11 cellular contexts compared by ENCODE assay signal in genomic region chr18:3251249-3251962, GRCh38. TPM values are rescaled to one million over a fixed set of nuclear protein-coding genes. Genes with fewer than 3 reads are reported as not detected.
A peak's percentile ranks its signal among the peaks of the same experiment; 100 is the strongest.
DNase-seq lines count a peak whose midpoint lies in the region; ATAC-seq and TF ChIP-seq lines count a peak whose summit lies in the region.
"Had no signal": no experiment of that assay in that cellular context is flagged by ENCODE, and none has a peak within 500 bp of the region (broad histone marks: within the 10 kb centered on the region; RNA-seq: fewer than 3 reads in every experiment).

No MANE protein-coding gene starts in this region.

- peaks cover 2% of the 10 kb centered on the region for H3K27me3 Mint-ChIP-seq in T-helper 2 cell treated with Interferon-gamma antibody and Interleukin-4, amounts not matched to agents 5 μg/mL and 100 μg/mL, for 36 hours (ENCODE audit: low read depth)
- no peaks in the 10 kb centered on the region for H3K27me3 Mint-ChIP-seq in activated B cell treated with CpG ODN at 0.5 μM for 24 hours
- H3K27me3 Mint-ChIP-seq: naive B cell had no signal

- POLR2A ChIA-PET in activated B cell treated with CpG ODN at 0.5 μM for 24 hours (lab: Charles Lee) = interaction anchor here (0.5 to 9.2 kb wide), 8 partner anchors 10 to 415 kb away, joined by 3 to 166 read pairs (median 5); partner anchors contain the start of gene MYL12B

- H3K36me3 ChIP-seq in skeletal muscle tissue (ENCODE audit: control insufficient read depth in 3 of 3, insufficient read depth in 3 of 3, low read length in 3 of 3) = peaks cover 26 to 33% (median 27%) of the 10 kb centered on the region in 3 donors

- CTCF ChIA-PET in activated B cell treated with CpG ODN at 0.5 μM for 24 hours (lab: Charles Lee) = interaction anchor here (0.8 to 3.8 kb wide), 2 partner anchors 203 to 414 kb away, joined by 3 to 14 read pairs; no protein-coding TSS in a partner anchor

- peak overlapping the region; percentile 17 for H3K4me3 ChIP-seq in fibroblast of villous mesenchyme (ENCODE audit: low read depth, low read length)
- H3K4me3 ChIP-seq in skeletal muscle tissue (ENCODE audit: low read length in 3 of 3) = peak overlapping the region; percentile 57 to 70 (median 66)

- ATAC-seq in activated B cell treated with CpG ODN at 0.5 μM for 24 hours (ENCODE audit: low read depth) = no peak

- no peaks in the 10 kb centered on the region for H3K27me3 ChIP-seq in skeletal muscle tissue (ENCODE audit: control insufficient read depth in 3 of 3, insufficient read depth in 3 of 3, low read length in 3 of 3)

- peaks cover 51% of the 10 kb centered on the region for H3K4me1 Mint-ChIP-seq in T-helper 2 cell treated with Interferon-gamma antibody and Interleukin-4, amounts not matched to agents 5 μg/mL and 100 μg/mL, for 36 hours (ENCODE audit: low read depth)
- H3K4me1 Mint-ChIP-seq in activated B cell treated with CpG ODN at 0.5 μM for 24 hours = peaks cover 74% of the 10 kb centered on the region

- no peak overlapping the region for H3K27ac Mint-ChIP-seq in T-helper 2 cell treated with Interferon-gamma antibody and Interleukin-4, amounts not matched to agents 5 μg/mL and 100 μg/mL, for 36 hours
- H3K27ac Mint-ChIP-seq in activated B cell treated with CpG ODN at 0.5 μM for 24 hours = peak overlapping the region; percentile 35

- peak overlapping the region; percentile 70 for H3K4me3 Mint-ChIP-seq in T-helper 2 cell treated with Interferon-gamma antibody and Interleukin-4, amounts not matched to agents 5 μg/mL and 100 μg/mL, for 36 hours
- peak overlapping the region; percentile 19 for H3K4me3 Mint-ChIP-seq in activated B cell treated with CpG ODN at 0.5 μM for 24 hours

- H3K27ac ChIP-seq in skeletal muscle tissue (ENCODE audit: low read depth, low read length) = peak overlapping the region; percentile 99

- no peaks in the 10 kb centered on the region for H3K9me3 Mint-ChIP-seq in T-helper 2 cell treated with Interferon-gamma antibody and Interleukin-4, amounts not matched to agents 5 μg/mL and 100 μg/mL, for 36 hours
- no peaks in the 10 kb centered on the region for H3K9me3 Mint-ChIP-seq in activated B cell treated with CpG ODN at 0.5 μM for 24 hours
- H3K9me3 Mint-ChIP-seq: activated naive CD4-positive, alpha-beta T cell treated with anti-CD3 and anti-CD28 coated beads, Interleukin-2, amount 50 U/mL, for 72 hours; naive B cell had no signal

- H3K9me3 ChIP-seq in skeletal muscle tissue (ENCODE audit: control insufficient read depth in 3 of 3, low read length in 3 of 3) = no peaks in the 10 kb centered on the region

- peak overlapping the region; percentile 73 to 99 (median 74) for H3K9ac ChIP-seq in skeletal muscle tissue (ENCODE audit: low read depth in 1 of 3, low read length in 3 of 3)

- TF ChIP-seq CTCF in activated B cell treated with CpG ODN at 0.5 μM for 24 hours (IDR thresholded peaks at IDR 0.05) (no peak), fibroblast of villous mesenchyme (IDR thresholded peaks at IDR 0.05; ENCODE audit: insufficient read depth, low read depth, low read length) (no peak)

- no peak for DNase-seq in T-helper 2 cell treated with Interferon-gamma antibody and Interleukin-4, amounts not matched to agents 5 μg/mL and 100 μg/mL, for 36 hours (ENCODE audit: low spot score)
- DNase-seq in T-helper 2 cell (no peak), activated B cell treated with CpG ODN at 0.5 μM for 24 hours (no peak), fibroblast of villous mesenchyme (ENCODE audit: low read depth) (no peak), Ammon's horn (ENCODE audit: low spot score) (no peak), NCI-H69 (lab: John Stamatoyannopoulos, UW) (no peak)
- no peak for DNase-seq in stimulated activated naive CD4-positive, alpha-beta T cell treated with Interleukin-2 at 50 U/mL for 16 hours (lab: John Stamatoyannopoulos, UW)
- DNase-seq: naive B cell, NCI-H2081 treated with DMSO at 0.1 percent for 48 hours had no signal

- peaks cover 74% of the 10 kb centered on the region for H3K36me3 Mint-ChIP-seq in T-helper 2 cell treated with Interferon-gamma antibody and Interleukin-4, amounts not matched to agents 5 μg/mL and 100 μg/mL, for 36 hours (ENCODE audit: low read depth)
- H3K36me3 Mint-ChIP-seq in activated B cell treated with CpG ODN at 0.5 μM for 24 hours (ENCODE audit: low read depth) = peaks cover 70% of the 10 kb centered on the region

- peaks cover 5 to 57% (median 24%) of the 10 kb centered on the region in 3 donors for H3K4me1 ChIP-seq in skeletal muscle tissue (ENCODE audit: control insufficient read depth in 3 of 3, insufficient read depth in 3 of 3, low read length in 3 of 3)

- intact Hi-C loops in activated B cell treated with CpG ODN at 0.5 μM for 24 hours (cut with micrococcal nuclease) = no loop called here

RNA-seq across cellular contexts. Expression of gene MYL12A, which starts 3.8 kb away (rescaled TPM):
- 394 and 395 TPM in 2 replicates for total RNA-seq in activated B cell treated with CpG ODN at 0.5 μM for 24 hours
- 861 and 1,222 TPM in 2 replicates for total RNA-seq in fibroblast of villous mesenchyme
- total RNA-seq in skeletal muscle tissue = 694 TPM

RNA-seq across cellular contexts. Expression of gene MYL12B, which starts 10.5 kb away (rescaled TPM):
- total RNA-seq in activated B cell treated with CpG ODN at 0.5 μM for 24 hours (185 and 198 TPM in 2 replicates), fibroblast of villous mesenchyme (330 and 426 TPM in 2 replicates), skeletal muscle tissue (178 TPM)

RNA-seq across cellular contexts. Expression of gene MYOM1, which starts 31.6 kb away (rescaled TPM):
- total RNA-seq in activated B cell treated with CpG ODN at 0.5 μM for 24 hours (4.1 and 4.9 TPM in 2 replicates), fibroblast of villous mesenchyme (0.32 and 0.86 TPM in 2 replicates), skeletal muscle tissue (661 TPM)

Comparison
In these comparisons a context has a peak if more than half of its experiments do, and no peak if none do; other contexts are left out.
1. RNA of gene MYOM1, which starts 31.6 kb away (total RNA-seq): 661 TPM in skeletal muscle tissue (single experiment); 4.1 to 4.9 TPM in activated B cell treated with CpG ODN at 0.5 μM for 24 hours and 0.32 to 0.86 TPM in fibroblast of villous mesenchyme; every median in the first group is over 100 times any median in the second.